ENCODE assay signal across 1 cellular context in genomic region chr16:3951861-3952332, GRCh38.
TF ChIP-seq lines count a peak whose summit lies in the region.

No MANE protein-coding gene starts in this region.

TF ChIP-seq in SK-N-SH treated with all-trans-retinoic acid at 6 μM for 48 hours, 23 proteins besides CTCF, POLR2A, EP300 and RAD21 (continued from another document):
- no peak for TF ChIP-seq CREB5 (CRISPR knock-in tag; IDR thresholded peaks at IDR 0.05; ENCODE audit: low read depth)
- no peak for TF ChIP-seq ZNF8 (CRISPR knock-in tag; IDR thresholded peaks at IDR 0.05)
- TF ChIP-seq GLIS3 (CRISPR knock-in tag; IDR thresholded peaks at IDR 0.05): no peak
